34 cellular contexts compared by ENCODE assay signal in genomic region chr10:131536676-131537075, GRCh38.
"Had no signal": no experiment of that assay in that cellular context is flagged by ENCODE, and none has a peak within 500 bp of the region (broad histone marks: within the 10 kb centered on the region; RNA-seq: fewer than 3 reads in every experiment).

No MANE protein-coding gene starts in this region.

- H3K36me3 ChIP-seq: MG63 had no signal

- H3K4me3 ChIP-seq: MG63 had no signal

- H3K9ac ChIP-seq: KMS-11 had no signal

- H3K27ac ChIP-seq: KMS-11 had no signal

- H3K4me2 ChIP-seq: KMS-11 had no signal

- DNase-seq: Karpas-422, Kasumi-1, MG63, MM.1S, MV-4-11, NCI-H1048, NCI-H1092, NCI-H1092 treated with DMSO at 0.1 percent for 48 hours, NCI-H1105, NCI-H1105 treated with DMSO at 0.1 percent for 48 hours, NCI-H1417, NCI-H1417 treated with DMSO at 0.1 percent for 48 hours, NCI-H1436, NCI-H1436 treated with DMSO at 0.1 percent for 48 hours, NCI-H146, NCI-H1694, NCI-H1694 treated with DMSO at 0.1 percent for 48 hours, NCI-H187, NCI-H187 treated with DMSO at 0.1 percent for 48 hours, NCI-H1930, NCI-H2029, NCI-H2029 treated with DMSO at 0.1 percent for 48 hours, NCI-H2081, NCI-H2081 treated with DMSO at 0.1 percent for 48 hours, NCI-H2107, NCI-H2171, NCI-H2171 treated with DMSO at 0.1 percent for 48 hours, NCI-H2227 treated with DMSO at 0.1 percent for 48 hours, NCI-H226, NCI-H345, NCI-H446, NCI-H446 treated with DMSO at 0.1 percent for 48 hours, NCI-H510A had no signal

- H3K9me3 ChIP-seq: MG63 had no signal
